Comparison of ENCODE assay signal across 29 cellular contexts in the genomic region with DNA sequence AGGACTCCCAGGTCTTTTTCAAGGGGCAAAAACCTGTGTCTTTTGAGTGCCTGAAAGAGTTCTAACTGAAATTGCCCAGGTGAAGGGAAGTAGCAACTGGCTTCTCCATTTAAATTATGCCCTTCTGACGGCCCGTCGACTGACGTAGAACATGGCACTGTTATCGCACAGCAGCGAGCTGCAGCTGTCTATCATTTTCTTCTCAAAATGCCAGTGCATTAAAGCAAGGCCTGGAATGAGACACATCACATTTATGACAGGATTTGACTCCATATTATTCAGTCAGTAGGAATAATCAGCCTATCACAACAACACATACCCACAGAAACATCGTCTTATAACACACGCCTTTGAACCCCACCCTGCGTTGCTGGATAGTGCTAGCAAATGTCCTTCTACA.
"Had no signal": no experiment of that assay in that cellular context is flagged by ENCODE, and none has a peak within 500 bp of the region (broad histone marks: within the 10 kb centered on the region; RNA-seq: fewer than 3 reads in every experiment).

No MANE protein-coding gene starts in this region.

- H3K4me3 ChIP-seq: ascending aorta, breast epithelium, esophagus squamous epithelium, gastroesophageal sphincter had no signal

- H3K27me3 Mint-ChIP-seq: activated CD4-positive, alpha-beta memory T cell treated with anti-CD3 and anti-CD28 coated beads for 36 hours; activated CD4-positive, alpha-beta T cell treated with anti-CD3 and anti-CD28 coated beads for 36 hours; activated naive CD4-positive, alpha-beta T cell treated with anti-CD3 and anti-CD28 coated beads, Interleukin-2, amount 50 U/mL, for 24 hours; brain had no signal

- H3K4me1 ChIP-seq: breast epithelium, esophagus squamous epithelium had no signal

- H3K27ac ChIP-seq: ascending aorta, breast epithelium, esophagus squamous epithelium, gastroesophageal sphincter had no signal

- H3K36me3 ChIP-seq: ascending aorta, breast epithelium, esophagus squamous epithelium, gastroesophageal sphincter had no signal

- H3K4me1 Mint-ChIP-seq: activated CD4-positive, alpha-beta T cell treated with anti-CD3 and anti-CD28 coated beads, Interleukin-2, amount 10 ng/mL, durations not matched to agents 24 days and 14 days; activated naive CD4-positive, alpha-beta T cell treated with anti-CD3 and anti-CD28 coated beads, Interleukin-2, amount 50 U/mL, for 24 hours; activated naive CD8-positive, alpha-beta T cell treated with anti-CD3 and anti-CD28 coated beads, Interleukin-2, amount 10 ng/mL, durations not matched to agents 7 days and 5 days had no signal

- H3K4me3 Mint-ChIP-seq: activated CD4-positive, alpha-beta memory T cell treated with anti-CD3 and anti-CD28 coated beads for 36 hours; activated CD4-positive, alpha-beta T cell treated with anti-CD3 and anti-CD28 coated beads for 36 hours; activated CD4-positive, alpha-beta T cell treated with anti-CD3 and anti-CD28 coated beads, Interleukin-2, amount 10 ng/mL, durations not matched to agents 24 days and 14 days; activated CD8-positive, alpha-beta memory T cell treated with anti-CD3 and anti-CD28 coated beads, Interleukin-2, amount 10 ng/mL, durations not matched to agents 7 days and 5 days; activated CD8-positive, alpha-beta T cell treated with anti-CD3 and anti-CD28 coated beads, Interleukin-2, amount 10 ng/mL, durations not matched to agents 7 days and 5 days; activated naive CD4-positive, alpha-beta T cell treated with anti-CD3 and anti-CD28 coated beads for 36 hours; activated naive CD4-positive, alpha-beta T cell treated with anti-CD3 and anti-CD28 coated beads, Interleukin-2, amount 50 U/mL, for 24 hours; activated naive CD8-positive, alpha-beta T cell treated with anti-CD3 and anti-CD28 coated beads, Interleukin-2, amount 10 ng/mL, durations not matched to agents 7 days and 5 days; activated T-helper 1 cell treated with anti-CD3 and anti-CD28 coated beads, Interleukin-12 subunit alpha, Interleukin-12 subunit beta, Interleukin-2, Interleukin-4 antibody, amounts not matched to agents 30 ng/mL and 10 ng/mL and 1 ng/mL, durations not matched to agents 14 hours and 24 hours and 36 hours; brain; effector memory CD8-positive, alpha-beta T cell had no signal

- H3K9me3 ChIP-seq: ascending aorta, breast epithelium, esophagus squamous epithelium, gastroesophageal sphincter had no signal

- H3K36me3 Mint-ChIP-seq: activated CD4-positive, alpha-beta memory T cell treated with anti-CD3 and anti-CD28 coated beads for 36 hours; activated naive CD4-positive, alpha-beta T cell treated with anti-CD3 and anti-CD28 coated beads, Interleukin-2, amount 50 U/mL, for 24 hours had no signal

- ATAC-seq: activated CD4-positive, alpha-beta T cell treated with anti-CD3 and anti-CD28 coated beads for 36 hours; activated CD8-positive, alpha-beta memory T cell treated with anti-CD3 and anti-CD28 coated beads, Interleukin-2, amount 10 ng/mL, durations not matched to agents 7 days and 5 days; activated CD8-positive, alpha-beta T cell treated with anti-CD3 and anti-CD28 coated beads, Interleukin-2, amount 10 ng/mL, durations not matched to agents 7 days and 5 days; effector memory CD8-positive, alpha-beta T cell; gastroesophageal sphincter had no signal

- H3K9me3 Mint-ChIP-seq: activated CD4-positive, alpha-beta memory T cell treated with anti-CD3 and anti-CD28 coated beads for 36 hours; activated CD4-positive, alpha-beta T cell treated with anti-CD3 and anti-CD28 coated beads, Interleukin-2, amount 10 ng/mL, durations not matched to agents 24 days and 14 days; activated naive CD4-positive, alpha-beta T cell treated with anti-CD3 and anti-CD28 coated beads for 36 hours; activated naive CD4-positive, alpha-beta T cell treated with anti-CD3 and anti-CD28 coated beads, Interleukin-2, amount 50 U/mL, for 24 hours; activated naive CD8-positive, alpha-beta T cell treated with anti-CD3 and anti-CD28 coated beads, Interleukin-2, amount 10 ng/mL, durations not matched to agents 7 days and 5 days; activated T-helper 1 cell treated with anti-CD3 and anti-CD28 coated beads, Interleukin-12 subunit alpha, Interleukin-12 subunit beta, Interleukin-2, Interleukin-4 antibody, amounts not matched to agents 30 ng/mL and 10 ng/mL and 1 ng/mL, durations not matched to agents 14 hours and 24 hours and 36 hours; activated T-helper 2 cell treated with anti-CD3 and anti-CD28 coated beads, Interferon-gamma antibody, Interleukin-2, Interleukin-4, amounts not matched to agents 10 μg/mL and 5 μg/mL and 100 μg/mL, durations not matched to agents 14 hours and 24 hours and 36 hours; effector memory CD8-positive, alpha-beta T cell had no signal

- DNase-seq: activated CD4-positive, alpha-beta memory T cell treated with anti-CD3 and anti-CD28 coated beads for 36 hours; activated CD4-positive, alpha-beta T cell treated with anti-CD3 and anti-CD28 coated beads for 36 hours; activated CD4-positive, alpha-beta T cell treated with anti-CD3 and anti-CD28 coated beads, Interleukin-2, amount 10 ng/mL, durations not matched to agents 24 days and 14 days; activated CD4-positive, CD25-positive, alpha-beta regulatory T cell; activated CD4-positive, CD25-positive, alpha-beta regulatory T cell treated with anti-CD3 and anti-CD28 coated beads, Interleukin-2, amount 50 U/mL, for 72 hours; activated CD8-positive, alpha-beta memory T cell treated with anti-CD3 and anti-CD28 coated beads, Interleukin-2, amount 10 ng/mL, durations not matched to agents 7 days and 5 days; activated CD8-positive, alpha-beta memory T cell treated with anti-CD3 and anti-CD28 coated beads, Interleukin-2, amount 50 U/mL, for 4 hours; activated CD8-positive, alpha-beta T cell treated with anti-CD3 and anti-CD28 coated beads, Interleukin-2, amount 10 ng/mL, durations not matched to agents 7 days and 5 days; activated effector memory CD4-positive, alpha-beta T cell treated with anti-CD3 and anti-CD28 coated beads, Interleukin-2, amount 50 U/mL, for 16 hours; activated naive CD4-positive, alpha-beta T cell treated with anti-CD3 and anti-CD28 coated beads for 36 hours; activated naive CD8-positive, alpha-beta T cell treated with anti-CD3 and anti-CD28 coated beads, Interleukin-2, amount 10 ng/mL, durations not matched to agents 7 days and 5 days; activated T-cell treated with anti-CD3 and anti-CD28 coated beads, Interleukin-2, amount 50 U/mL, for 1 hour; activated T-cell treated with anti-CD3 and anti-CD28 coated beads, Interleukin-2, amount 50 U/mL, for 48 hours; caudate nucleus; cortex of kidney; dermis blood vessel endothelial cell; effector CD4-positive, alpha-beta T cell; effector memory CD8-positive, alpha-beta T cell; erythroblast; esophagus squamous epithelium; foreskin melanocyte; T-helper 2 cell had no signal

- H3K27ac Mint-ChIP-seq: activated CD4-positive, alpha-beta memory T cell treated with anti-CD3 and anti-CD28 coated beads for 36 hours; activated CD4-positive, alpha-beta T cell treated with anti-CD3 and anti-CD28 coated beads for 36 hours; activated CD4-positive, alpha-beta T cell treated with anti-CD3 and anti-CD28 coated beads, Interleukin-2, amount 10 ng/mL, durations not matched to agents 24 days and 14 days; activated CD8-positive, alpha-beta memory T cell treated with anti-CD3 and anti-CD28 coated beads, Interleukin-2, amount 10 ng/mL, durations not matched to agents 7 days and 5 days; activated CD8-positive, alpha-beta T cell treated with anti-CD3 and anti-CD28 coated beads, Interleukin-2, amount 10 ng/mL, durations not matched to agents 7 days and 5 days; activated naive CD4-positive, alpha-beta T cell treated with anti-CD3 and anti-CD28 coated beads for 36 hours; activated naive CD4-positive, alpha-beta T cell treated with anti-CD3 and anti-CD28 coated beads, Interleukin-2, amount 50 U/mL, for 24 hours; activated naive CD8-positive, alpha-beta T cell treated with anti-CD3 and anti-CD28 coated beads, Interleukin-2, amount 10 ng/mL, durations not matched to agents 7 days and 5 days; activated T-helper 1 cell treated with anti-CD3 and anti-CD28 coated beads, Interleukin-12 subunit alpha, Interleukin-12 subunit beta, Interleukin-2, Interleukin-4 antibody, amounts not matched to agents 30 ng/mL and 10 ng/mL and 1 ng/mL, durations not matched to agents 14 hours and 24 hours and 36 hours; activated T-helper 2 cell treated with anti-CD3 and anti-CD28 coated beads, Interferon-gamma antibody, Interleukin-2, Interleukin-4, amounts not matched to agents 10 μg/mL and 5 μg/mL and 100 μg/mL, durations not matched to agents 14 hours and 24 hours and 36 hours; effector memory CD8-positive, alpha-beta T cell had no signal

- H3K27me3 ChIP-seq: ascending aorta, breast epithelium, esophagus squamous epithelium, gastroesophageal sphincter had no signal
